In the genomic region with DNA sequence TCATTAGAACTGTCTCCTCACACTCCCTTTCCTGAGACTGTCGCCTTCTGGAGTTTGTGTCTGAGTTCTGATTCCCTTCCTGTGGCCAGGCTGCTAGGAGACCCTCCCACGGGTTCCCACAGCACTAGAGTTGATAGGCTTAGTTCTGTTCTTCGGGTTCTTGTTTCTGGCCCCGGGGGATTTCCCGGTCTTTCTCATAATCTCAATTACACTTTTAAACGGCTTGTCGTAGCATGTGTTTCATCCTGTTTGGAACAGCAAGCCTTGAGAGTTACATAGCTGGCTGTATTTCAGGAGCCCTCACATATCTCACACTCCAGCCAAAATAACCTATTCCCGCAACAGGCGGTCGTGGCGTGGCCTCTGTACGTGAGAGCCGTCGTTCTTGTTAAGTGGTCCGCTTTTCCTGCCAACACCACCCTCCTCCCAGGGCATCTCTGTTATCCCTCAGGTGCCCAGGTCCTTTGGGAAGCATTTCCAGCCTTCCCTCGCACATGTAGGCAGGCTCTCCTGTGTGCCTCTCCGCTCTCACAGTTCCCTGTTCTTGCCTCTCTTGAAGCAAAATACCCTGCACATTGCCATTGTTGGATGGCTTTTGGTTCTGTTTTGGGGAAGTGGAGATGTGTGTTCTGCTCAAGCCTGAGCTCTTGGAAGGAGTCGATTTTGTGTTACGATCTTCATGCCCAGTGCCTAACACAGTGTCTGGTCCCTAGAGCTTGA, we compare ENCODE assay signal across 1 cellular context.
TF ChIP-seq lines count a peak whose summit lies in the region.

No MANE protein-coding gene starts in this region.

TF ChIP-seq in HepG2, 621 proteins besides CTCF, POLR2A, EP300 and RAD21:
- TF ChIP-seq ZNF749 (CRISPR knock-in tag; IDR thresholded peaks at IDR 0.05; ENCODE audit: borderline replicate concordance) (no peak), SIX4 (CRISPR knock-in tag; IDR thresholded peaks at IDR 0.05) (no peak), HDAC2 (CRISPR knock-in tag; IDR thresholded peaks at IDR 0.05) (no peak), ZNF17 (CRISPR knock-in tag; IDR thresholded peaks at IDR 0.05) (no peak), ZNF790 (CRISPR knock-in tag; IDR thresholded peaks at IDR 0.05; ENCODE audit: borderline replicate concordance) (no peak), ZNF670 (CRISPR knock-in tag; IDR thresholded peaks at IDR 0.05; ENCODE audit: borderline replicate concordance) (no peak), ZNF619 (CRISPR knock-in tag; IDR thresholded peaks at IDR 0.05) (no peak), ZNF547 (CRISPR knock-in tag; IDR thresholded peaks at IDR 0.05) (no peak), ZNF484 (CRISPR knock-in tag; IDR thresholded peaks at IDR 0.05; ENCODE audit: borderline replicate concordance, low read depth) (no peak), ZNF121 (CRISPR knock-in tag; IDR thresholded peaks at IDR 0.05) (no peak), KDM5A (IDR thresholded peaks at IDR 0.05; ENCODE audit: borderline replicate concordance, low read length) (no peak), TEAD2 (CRISPR knock-in tag; IDR thresholded peaks at IDR 0.05) (no peak)
- TF ChIP-seq, protein P1, sequence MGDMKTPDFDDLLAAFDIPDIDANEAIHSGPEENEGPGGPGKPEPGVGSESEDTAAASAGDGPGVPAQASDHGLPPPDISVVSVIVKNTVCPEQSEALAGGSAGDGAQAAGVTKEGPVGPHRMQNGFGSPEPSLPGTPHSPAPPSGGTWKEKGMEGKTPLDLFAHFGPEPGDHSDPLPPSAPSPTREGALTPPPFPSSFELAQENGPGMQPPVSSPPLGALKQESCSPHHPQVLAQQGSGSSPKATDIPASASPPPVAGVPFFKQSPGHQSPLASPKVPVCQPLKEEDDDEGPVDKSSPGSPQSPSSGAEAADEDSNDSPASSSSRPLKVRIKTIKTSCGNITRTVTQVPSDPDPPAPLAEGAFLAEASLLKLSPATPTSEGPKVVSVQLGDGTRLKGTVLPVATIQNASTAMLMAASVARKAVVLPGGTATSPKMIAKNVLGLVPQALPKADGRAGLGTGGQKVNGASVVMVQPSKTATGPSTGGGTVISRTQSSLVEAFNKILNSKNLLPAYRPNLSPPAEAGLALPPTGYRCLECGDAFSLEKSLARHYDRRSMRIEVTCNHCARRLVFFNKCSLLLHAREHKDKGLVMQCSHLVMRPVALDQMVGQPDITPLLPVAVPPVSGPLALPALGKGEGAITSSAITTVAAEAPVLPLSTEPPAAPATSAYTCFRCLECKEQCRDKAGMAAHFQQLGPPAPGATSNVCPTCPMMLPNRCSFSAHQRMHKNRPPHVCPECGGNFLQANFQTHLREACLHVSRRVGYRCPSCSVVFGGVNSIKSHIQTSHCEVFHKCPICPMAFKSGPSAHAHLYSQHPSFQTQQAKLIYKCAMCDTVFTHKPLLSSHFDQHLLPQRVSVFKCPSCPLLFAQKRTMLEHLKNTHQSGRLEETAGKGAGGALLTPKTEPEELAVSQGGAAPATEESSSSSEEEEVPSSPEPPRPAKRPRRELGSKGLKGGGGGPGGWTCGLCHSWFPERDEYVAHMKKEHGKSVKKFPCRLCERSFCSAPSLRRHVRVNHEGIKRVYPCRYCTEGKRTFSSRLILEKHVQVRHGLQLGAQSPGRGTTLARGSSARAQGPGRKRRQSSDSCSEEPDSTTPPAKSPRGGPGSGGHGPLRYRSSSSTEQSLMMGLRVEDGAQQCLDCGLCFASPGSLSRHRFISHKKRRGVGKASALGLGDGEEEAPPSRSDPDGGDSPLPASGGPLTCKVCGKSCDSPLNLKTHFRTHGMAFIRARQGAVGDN (CRISPR knock-in tag; IDR thresholded peaks at IDR 0.05) = no peak
- TF ChIP-seq, protein P2, sequence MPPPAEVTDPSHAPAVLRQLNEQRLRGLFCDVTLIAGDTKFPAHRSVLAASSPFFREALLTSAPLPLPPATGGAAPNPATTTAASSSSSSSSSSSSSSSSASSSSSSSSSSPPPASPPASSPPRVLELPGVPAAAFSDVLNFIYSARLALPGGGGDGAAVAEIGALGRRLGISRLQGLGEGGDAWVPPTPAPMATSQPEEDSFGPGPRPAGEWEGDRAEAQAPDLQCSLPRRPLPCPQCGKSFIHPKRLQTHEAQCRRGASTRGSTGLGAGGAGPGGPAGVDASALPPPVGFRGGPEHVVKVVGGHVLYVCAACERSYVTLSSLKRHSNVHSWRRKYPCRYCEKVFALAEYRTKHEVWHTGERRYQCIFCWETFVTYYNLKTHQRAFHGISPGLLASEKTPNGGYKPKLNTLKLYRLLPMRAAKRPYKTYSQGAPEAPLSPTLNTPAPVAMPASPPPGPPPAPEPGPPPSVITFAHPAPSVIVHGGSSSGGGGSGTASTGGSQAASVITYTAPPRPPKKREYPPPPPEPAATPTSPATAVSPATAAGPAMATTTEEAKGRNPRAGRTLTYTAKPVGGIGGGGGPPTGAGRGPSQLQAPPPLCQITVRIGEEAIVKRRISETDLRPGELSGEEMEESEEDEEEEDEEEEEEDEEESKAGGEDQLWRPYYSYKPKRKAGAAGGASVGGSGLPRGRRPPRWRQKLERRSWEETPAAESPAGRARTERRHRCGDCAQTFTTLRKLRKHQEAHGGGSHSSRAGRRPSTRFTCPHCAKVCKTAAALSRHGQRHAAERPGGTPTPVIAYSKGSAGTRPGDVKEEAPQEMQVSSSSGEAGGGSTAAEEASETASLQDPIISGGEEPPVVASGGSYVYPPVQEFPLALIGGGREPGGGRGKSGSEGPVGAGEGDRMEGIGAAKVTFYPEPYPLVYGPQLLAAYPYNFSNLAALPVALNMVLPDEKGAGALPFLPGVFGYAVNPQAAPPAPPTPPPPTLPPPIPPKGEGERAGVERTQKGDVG (CRISPR knock-in tag; IDR thresholded peaks at IDR 0.05; ENCODE audit: borderline replicate concordance) = no peak
- TF ChIP-seq, protein P3, sequence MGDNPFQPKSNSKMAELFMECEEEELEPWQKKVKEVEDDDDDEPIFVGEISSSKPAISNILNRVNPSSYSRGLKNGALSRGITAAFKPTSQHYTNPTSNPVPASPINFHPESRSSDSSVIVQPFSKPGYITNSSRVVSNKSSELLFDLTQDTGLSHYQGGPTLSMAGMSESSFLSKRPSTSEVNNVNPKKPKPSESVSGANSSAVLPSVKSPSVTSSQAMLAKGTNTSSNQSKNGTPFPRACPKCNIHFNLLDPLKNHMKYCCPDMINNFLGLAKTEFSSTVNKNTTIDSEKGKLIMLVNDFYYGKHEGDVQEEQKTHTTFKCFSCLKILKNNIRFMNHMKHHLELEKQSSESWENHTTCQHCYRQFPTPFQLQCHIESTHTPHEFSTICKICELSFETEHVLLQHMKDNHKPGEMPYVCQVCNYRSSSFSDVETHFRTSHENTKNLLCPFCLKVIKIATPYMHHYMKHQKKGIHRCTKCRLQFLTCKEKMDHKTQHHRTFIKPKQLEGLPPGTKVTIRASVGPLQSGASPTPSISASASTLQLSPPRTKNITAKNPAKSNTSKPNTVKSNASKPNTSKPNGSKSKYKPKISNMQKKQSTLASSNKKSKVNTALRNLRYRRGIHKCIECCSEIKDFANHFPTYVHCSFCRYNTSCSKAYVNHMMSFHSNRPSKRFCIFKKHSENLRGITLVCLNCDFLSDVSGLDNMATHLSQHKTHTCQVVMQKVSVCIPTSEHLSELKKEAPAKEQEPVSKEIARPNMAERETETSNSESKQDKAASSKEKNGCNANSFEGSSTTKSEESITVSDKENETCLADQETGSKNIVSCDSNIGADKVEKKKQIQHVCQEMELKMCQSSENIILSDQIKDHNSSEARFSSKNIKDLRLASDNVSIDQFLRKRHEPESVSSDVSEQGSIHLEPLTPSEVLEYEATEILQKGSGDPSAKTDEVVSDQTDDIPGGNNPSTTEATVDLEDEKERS (CRISPR knock-in tag; IDR thresholded peaks at IDR 0.05) = no peak
- TF ChIP-seq, protein P4, sequence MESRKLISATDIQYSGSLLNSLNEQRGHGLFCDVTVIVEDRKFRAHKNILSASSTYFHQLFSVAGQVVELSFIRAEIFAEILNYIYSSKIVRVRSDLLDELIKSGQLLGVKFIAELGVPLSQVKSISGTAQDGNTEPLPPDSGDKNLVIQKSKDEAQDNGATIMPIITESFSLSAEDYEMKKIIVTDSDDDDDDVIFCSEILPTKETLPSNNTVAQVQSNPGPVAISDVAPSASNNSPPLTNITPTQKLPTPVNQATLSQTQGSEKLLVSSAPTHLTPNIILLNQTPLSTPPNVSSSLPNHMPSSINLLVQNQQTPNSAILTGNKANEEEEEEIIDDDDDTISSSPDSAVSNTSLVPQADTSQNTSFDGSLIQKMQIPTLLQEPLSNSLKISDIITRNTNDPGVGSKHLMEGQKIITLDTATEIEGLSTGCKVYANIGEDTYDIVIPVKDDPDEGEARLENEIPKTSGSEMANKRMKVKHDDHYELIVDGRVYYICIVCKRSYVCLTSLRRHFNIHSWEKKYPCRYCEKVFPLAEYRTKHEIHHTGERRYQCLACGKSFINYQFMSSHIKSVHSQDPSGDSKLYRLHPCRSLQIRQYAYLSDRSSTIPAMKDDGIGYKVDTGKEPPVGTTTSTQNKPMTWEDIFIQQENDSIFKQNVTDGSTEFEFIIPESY (CRISPR knock-in tag; IDR thresholded peaks at IDR 0.05) = no peak
TF ChIP-seq in HepG2: peak in this region for 0.
